Comparison of ENCODE assay signal across 31 cellular contexts in genomic region chr16:14609716-14610115, GRCh38.
"Had no signal": no experiment of that assay in that cellular context is flagged by ENCODE, and none has a peak within 500 bp of the region (broad histone marks: within the 10 kb centered on the region; RNA-seq: fewer than 3 reads in every experiment).

No MANE protein-coding gene starts in this region.

- H3K27ac ChIP-seq: colonic mucosa, gastroesophageal sphincter, neutrophil, prostate gland, testis, transverse colon, WERI-Rb-1 had no signal

- H3K9me3 Mint-ChIP-seq: activated naive CD4-positive, alpha-beta T cell treated with anti-CD3 and anti-CD28 coated beads for 36 hours; activated naive CD8-positive, alpha-beta T cell treated with anti-CD3 and anti-CD28 coated beads for 36 hours; nephron had no signal

- H3K4me3 ChIP-seq: adrenal gland, body of pancreas, colonic mucosa, dorsolateral prefrontal cortex, gastroesophageal sphincter, pancreas, prostate gland, testis, transverse colon had no signal

- H3K27ac Mint-ChIP-seq: activated naive CD4-positive, alpha-beta T cell treated with anti-CD3 and anti-CD28 coated beads for 36 hours; activated naive CD8-positive, alpha-beta T cell treated with anti-CD3 and anti-CD28 coated beads for 36 hours; nephron had no signal

- H3K27me3 ChIP-seq: adrenal gland, body of pancreas, colonic mucosa, dorsolateral prefrontal cortex, gastroesophageal sphincter, neutrophil, pancreas, testis, transverse colon had no signal

- ATAC-seq: activated CD4-positive, CD25-positive, alpha-beta regulatory T cell treated with anti-CD3 and anti-CD28 coated beads, Interleukin-2, amount 50 U/mL, for 24 hours; body of pancreas; gastroesophageal sphincter; left cardiac atrium; left ventricle myocardium superior; pancreas; stimulated activated naive CD8-positive, alpha-beta T cell treated with anti-CD3 and anti-CD28 coated beads, Interleukin-15, Interleukin-2, amounts not matched to agents 100 U/mL and 50 U/mL, for 24 hours had no signal

- DNase-seq: activated CD4-positive, alpha-beta T cell treated with anti-CD3 and anti-CD28 coated beads for 48 hours; activated CD4-positive, alpha-beta T cell treated with anti-CD3 and anti-CD28 coated beads, Interleukin-2, amount 50 U/mL, for 48 hours; activated CD8-positive, alpha-beta memory T cell treated with anti-CD3 and anti-CD28 coated beads for 24 hours; activated effector memory CD4-positive, alpha-beta T cell treated with anti-CD3 and anti-CD28 coated beads, Interleukin-2, amount 50 U/mL, for 16 hours; activated naive CD4-positive, alpha-beta T cell treated with anti-CD3 and anti-CD28 coated beads for 36 hours; activated naive CD8-positive, alpha-beta T cell treated with anti-CD3 and anti-CD28 coated beads for 36 hours; adrenal gland; aorta; body of pancreas; cerebellar nuclear complex; colonic mucosa; dorsolateral prefrontal cortex; effector memory CD4-positive, alpha-beta T cell; erythroblast; hippocampal formation; left cardiac atrium; left ventricle myocardium superior; pancreas; retina; stimulated activated CD4-positive, alpha-beta T cell treated with anti-CD3 and anti-CD28 coated beads, Interleukin-15, amount 100 ng/mL, for 24 hours; stimulated activated CD4-positive, alpha-beta T cell treated with anti-CD3 and anti-CD28 coated beads, Interleukin-2, amount 100 ng/mL, for 24 hours; stimulated activated naive CD8-positive, alpha-beta T cell treated with anti-CD3 and anti-CD28 coated beads, Interleukin-15, Interleukin-2, amounts not matched to agents 100 U/mL and 50 U/mL, for 24 hours; T1000; testis; transverse colon; WERI-Rb-1 had no signal

- H3K9me3 ChIP-seq: adrenal gland, body of pancreas, colonic mucosa, gastroesophageal sphincter, neutrophil, pancreas, prostate gland, testis, transverse colon had no signal

- H3K27me3 Mint-ChIP-seq: activated naive CD8-positive, alpha-beta T cell treated with anti-CD3 and anti-CD28 coated beads for 36 hours had no signal

- H3K4me1 Mint-ChIP-seq: activated naive CD8-positive, alpha-beta T cell treated with anti-CD3 and anti-CD28 coated beads for 36 hours; nephron had no signal

- H3K36me3 ChIP-seq: colonic mucosa had no signal

- H3K4me1 ChIP-seq: body of pancreas, colonic mucosa, gastroesophageal sphincter, prostate gland, testis, transverse colon had no signal

- H3K4me3 Mint-ChIP-seq: activated naive CD4-positive, alpha-beta T cell treated with anti-CD3 and anti-CD28 coated beads for 36 hours; activated naive CD8-positive, alpha-beta T cell treated with anti-CD3 and anti-CD28 coated beads for 36 hours; nephron had no signal
